Comparison of ENCODE assay signal across 29 cellular contexts in genomic region chr9:91835632-91836031, GRCh38.
DNase-seq lines count a peak whose midpoint lies in the region; ATAC-seq and TF ChIP-seq lines count a peak whose summit lies in the region.
"Had no signal": no experiment of that assay in that cellular context is flagged by ENCODE, and none has a peak within 500 bp of the region (broad histone marks: within the 10 kb centered on the region; RNA-seq: fewer than 3 reads in every experiment).

No MANE protein-coding gene starts in this region.

- peaks cover 4% of the 10 kb centered on the region for H3K36me3 Mint-ChIP-seq in glutamatergic neuron (ENCODE audit: unreplicated experiment)
- H3K36me3 Mint-ChIP-seq: naive B cell had no signal

- H3K4me1 ChIP-seq in sigmoid colon: peaks cover 0 to 76% (median 74%) of the 10 kb centered on the region in 4 donors
- H3K4me1 ChIP-seq: foreskin keratinocyte had no signal

- ATAC-seq in GM21786 (IDR thresholded peaks at IDR 0.05; ENCODE audit: unreplicated experiment) (no peak), GM19463 (IDR thresholded peaks at IDR 0.05; ENCODE audit: unreplicated experiment) (no peak)
- ATAC-seq: effector memory CD8-positive, alpha-beta T cell; foreskin keratinocyte; SK-N-SH treated with all-trans-retinoic acid at 6 μM for 48 hours had no signal

- H3K4me1 Mint-ChIP-seq in glutamatergic neuron (ENCODE audit: low read depth, unreplicated experiment): peaks cover 64% of the 10 kb centered on the region

- peaks cover 9% of the 10 kb centered on the region for H3K27me3 Mint-ChIP-seq in glutamatergic neuron (ENCODE audit: unreplicated experiment)

- intact Hi-C loops in sigmoid colon (cut with DNase I): loop anchor here (5.0 kb wide), 2 partner anchors 37 to 63 kb away; no protein-coding TSS in a partner anchor

- H3K9me3 Mint-ChIP-seq in glutamatergic neuron (ENCODE audit: unreplicated experiment): peaks cover 18% of the 10 kb centered on the region
- H3K9me3 Mint-ChIP-seq: activated T-cell treated with anti-CD3 and anti-CD28 coated beads, Interleukin-2, amount 50 U/mL, for 24 hours; effector memory CD8-positive, alpha-beta T cell; naive B cell had no signal

- no peak for TF ChIP-seq EP300 in sigmoid colon (IDR thresholded peaks at IDR 0.05)

- H3K27ac ChIP-seq in HL-60 (replicated peaks): peak overlapping the region; percentile 58
- H3K27ac ChIP-seq in sigmoid colon: peak overlapping the region in 3 of 4 donors; percentile 74 to 86 (median 82)
- H3K27ac ChIP-seq: foreskin keratinocyte had no signal

- peak overlapping the region; percentile 67 for H3K4me3 Mint-ChIP-seq in glutamatergic neuron (ENCODE audit: unreplicated experiment)
- H3K4me3 Mint-ChIP-seq: activated T-cell treated with anti-CD3 and anti-CD28 coated beads, Interleukin-2, amount 50 U/mL, for 24 hours; effector memory CD8-positive, alpha-beta T cell; naive B cell had no signal

- TF ChIP-seq CTCF in HL-60 (IDR thresholded peaks at IDR 0.05; ENCODE audit: insufficient read depth, low read length): no peak
- no peak for TF ChIP-seq CTCF in glutamatergic neuron (IDR thresholded peaks at IDR 0.05; ENCODE audit: partially characterized antibody, unreplicated experiment)
- TF ChIP-seq CTCF in sigmoid colon (IDR thresholded peaks at IDR 0.05): no peak

- no peaks in the 10 kb centered on the region for H3K9me3 ChIP-seq in sigmoid colon
- H3K9me3 ChIP-seq: esophagus muscularis mucosa, HAP-1 had no signal

- H3K27ac Mint-ChIP-seq in glutamatergic neuron (ENCODE audit: unreplicated experiment): no peak overlapping the region
- H3K27ac Mint-ChIP-seq: activated T-cell treated with anti-CD3 and anti-CD28 coated beads, Interleukin-2, amount 50 U/mL, for 24 hours; effector memory CD8-positive, alpha-beta T cell had no signal

- H3K4me3 ChIP-seq in HL-60 (replicated peaks; ENCODE audit: insufficient read depth, low read length): no peak overlapping the region
- no peak overlapping the region for H3K4me3 ChIP-seq in sigmoid colon
- H3K4me3 ChIP-seq: esophagus muscularis mucosa, HAP-1 had no signal

- DNase-seq in HL-60 (ENCODE audit: low read depth in 1 of 2, low spot score in 1 of 2): peak; percentile 73 to 80
- DNase-seq in MV-4-11 (lab: John Stamatoyannopoulos, UW): peak; percentile 74
- DNase-seq in glutamatergic neuron: no peak
- DNase-seq in sigmoid colon: no peak
- DNase-seq in HK-2 (ENCODE audit: unreplicated experiment): no peak
- DNase-seq in NCI-H345 (lab: John Stamatoyannopoulos, UW): no peak
- DNase-seq: activated CD4-positive, alpha-beta T cell treated with anti-CD3 and anti-CD28 coated beads for 48 hours; activated gamma-delta T cell treated with Interleukin-2 at 50 U/mL for 16 hours; activated T-cell treated with anti-CD3 and anti-CD28 coated beads, Interleukin-2, amount 50 U/mL, for 24 hours; caudate nucleus; cortex of kidney; DMS79; effector memory CD8-positive, alpha-beta T cell; foreskin keratinocyte; GDM1; hypothalamus; KG1; naive B cell; NCI-H1048; NCI-H1694 treated with DMSO at 0.1 percent for 48 hours; NCI-H510A; small intestine; stimulated activated CD4-positive, alpha-beta T cell treated with anti-CD3 and anti-CD28 coated beads, Interleukin-2, amount 100 ng/mL, for 24 hours; trophoblast cell had no signal

- no peaks in the 10 kb centered on the region for H3K27me3 ChIP-seq in HL-60 (ENCODE audit: insufficient read depth, poor library complexity, severe bottlenecking)
- no peaks in the 10 kb centered on the region for H3K27me3 ChIP-seq in sigmoid colon
- H3K27me3 ChIP-seq: esophagus muscularis mucosa, foreskin keratinocyte had no signal

- 84 to 91% methylated on average over 7 of the region's 7 CpGs for WGBS in sigmoid colon, 2 donors

- TF ChIP-seq POLR2A in sigmoid colon (IDR thresholded peaks at IDR 0.05): no peak

- no peaks in the 10 kb centered on the region for H3K36me3 ChIP-seq in sigmoid colon
- H3K36me3 ChIP-seq: esophagus muscularis mucosa, HAP-1 had no signal

Comparison
In these comparisons a context has a peak if more than half of its experiments do, and no peak if none do; other contexts are left out.
1. DNase-seq: peak in HL-60 (2 of 2) and MV-4-11 (single experiment); none in glutamatergic neuron (single experiment), sigmoid colon (single experiment), HK-2 (single experiment) and NCI-H345 (single experiment).